1 cellular context compared by ENCODE assay signal in genomic region chr10:97334370-97335175, GRCh38.
TF ChIP-seq lines count a peak whose summit lies in the region.

Gene FRAT2 (minus strand): TSS chr10:97334729. CDS start chr10:97334572, 157 bp downstream.

TF ChIP-seq in K562, 482 proteins besides CTCF, POLR2A, EP300 and RAD21 (continued from another document and continues in another):
- TF ChIP-seq FOXJ3 (CRISPR knock-in tag; IDR thresholded peaks at IDR 0.05) (no peak), RBM22 (IDR thresholded peaks at IDR 0.05; ENCODE audit: low read depth, low read length, poor library complexity, severe bottlenecking) (no peak), FOXO4 (CRISPR knock-in tag; IDR thresholded peaks at IDR 0.05) (no peak), MTA2 (IDR thresholded peaks at IDR 0.05; ENCODE audit: low read depth) (no peak), NR0B1 (IDR thresholded peaks at IDR 0.05; ENCODE audit: partially characterized antibody) (no peak), POU5F1 (IDR thresholded peaks at IDR 0.05; ENCODE audit: borderline replicate concordance, low read depth, low read length, partially characterized antibody) (no peak), PRPF4 (IDR thresholded peaks at IDR 0.05; ENCODE audit: insufficient read depth, low read depth, low read length, poor library complexity, severe bottlenecking) (no peak), ZNF668 (CRISPR knock-in tag; IDR thresholded peaks at IDR 0.05) (no peak), TEAD2 (tag; IDR thresholded peaks at IDR 0.05) (no peak), ZFP36 (IDR thresholded peaks at IDR 0.05; ENCODE audit: low read depth, low read length, partially characterized antibody) (no peak), XRCC5 (IDR thresholded peaks at IDR 0.05; ENCODE audit: low read depth, low read length) (no peak), ZBED1 (IDR thresholded peaks at IDR 0.05) (no peak), TSC22D4 (tag; IDR thresholded peaks at IDR 0.05) (no peak), THRAP3 (IDR thresholded peaks at IDR 0.05; ENCODE audit: borderline replicate concordance) (no peak), STAG1 (CRISPR knock-in tag; IDR thresholded peaks at IDR 0.05; ENCODE audit: borderline replicate concordance) (no peak), MBD2 (IDR thresholded peaks at IDR 0.05; ENCODE audit: borderline replicate concordance, low read depth) (peak; percentile 93), BRF2 (IDR thresholded peaks at IDR 0.05; ENCODE audit: borderline replicate concordance, insufficient read depth, insufficient read length) (no peak), KLF6 (CRISPR knock-in tag; IDR thresholded peaks at IDR 0.05; ENCODE audit: borderline replicate concordance) (no peak), ZNF75A (CRISPR knock-in tag; IDR thresholded peaks at IDR 0.05) (no peak), PPARD (CRISPR knock-in tag; IDR thresholded peaks at IDR 0.05) (no peak), HOMEZ (CRISPR knock-in tag; IDR thresholded peaks at IDR 0.05) (no peak), ARID3A (IDR thresholded peaks at IDR 0.05; ENCODE audit: borderline replicate concordance, low read depth, low read length) (no peak), RERE (CRISPR knock-in tag; IDR thresholded peaks at IDR 0.05; ENCODE audit: borderline replicate concordance) (no peak), NKRF (IDR thresholded peaks at IDR 0.05; ENCODE audit: borderline replicate concordance) (peak; percentile 70; the same call in 1 of the 2 replicates), EP400 (IDR thresholded peaks at IDR 0.05) (peak; percentile 85), ZBTB2 (IDR thresholded peaks at IDR 0.05) (no peak), ZNF398 (CRISPR knock-in tag; IDR thresholded peaks at IDR 0.05) (no peak), DACH1 (IDR thresholded peaks at IDR 0.05; ENCODE audit: partially characterized antibody) (no peak), CSDE1 (IDR thresholded peaks at IDR 0.05) (no peak), TCF7L2 (IDR thresholded peaks at IDR 0.05; ENCODE audit: low read depth, low read length) (peak; percentile 90), HNRNPH1 (optimal IDR thresholded peaks at IDR 0.05; ENCODE audit: low read depth, low read length) (no peak), PHTF2 (CRISPR knock-in tag; IDR thresholded peaks at IDR 0.05) (no peak), ZKSCAN3 (CRISPR knock-in tag; IDR thresholded peaks at IDR 0.05) (no peak), ZNF316 (IDR thresholded peaks at IDR 0.05) (no peak), ZNF76 (CRISPR knock-in tag; IDR thresholded peaks at IDR 0.05; ENCODE audit: borderline replicate concordance) (no peak), FOXJ2 (tag; IDR thresholded peaks at IDR 0.05) (peak; percentile 77; the same call in 1 of the 2 replicates), ZBTB49 (CRISPR knock-in tag; IDR thresholded peaks at IDR 0.05; ENCODE audit: borderline replicate concordance) (no peak), HIVEP1 (CRISPR knock-in tag; IDR thresholded peaks at IDR 0.05) (no peak)
